In the genomic region with DNA sequence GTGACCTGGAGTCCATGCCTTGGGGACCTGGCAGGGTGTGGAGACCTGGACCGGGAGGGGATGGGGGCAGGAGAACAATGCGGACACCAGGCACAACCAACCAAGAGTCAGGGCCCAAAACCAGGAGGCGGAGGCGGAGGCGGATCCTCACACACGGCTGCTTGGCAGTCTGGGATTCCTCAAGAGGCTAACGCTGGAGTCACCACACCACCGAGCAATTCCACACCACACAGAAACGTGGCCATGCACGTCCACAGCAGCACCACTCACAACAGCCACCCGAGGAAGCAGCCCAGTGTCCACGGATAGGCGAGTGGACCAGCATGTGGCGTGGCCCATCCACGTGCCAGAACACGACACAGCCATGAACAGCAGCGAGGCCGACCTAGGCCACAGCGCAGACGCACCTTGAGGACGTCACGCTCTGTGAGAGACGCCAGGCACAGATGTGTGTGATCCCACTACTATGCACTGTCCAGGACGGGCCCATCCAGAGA, we compare ENCODE assay signal across 12 cellular contexts. TPM values are rescaled to one million over a fixed set of nuclear protein-coding genes. Genes with fewer than 3 reads are reported as not detected.
DNase-seq lines count a peak whose midpoint lies in the region; ATAC-seq and TF ChIP-seq lines count a peak whose summit lies in the region.
"Had no signal": no experiment of that assay in that cellular context is flagged by ENCODE, and none has a peak within 500 bp of the region (broad histone marks: within the 10 kb centered on the region; RNA-seq: fewer than 3 reads in every experiment).

No MANE protein-coding gene starts in this region.

- peak overlapping the region; percentile 39 for H2BK15ac ChIP-seq in mesenchymal stem cell (ENCODE audit: low read depth, poor library complexity, severe bottlenecking)

- H3K27me3 Mint-ChIP-seq in activated naive CD4-positive, alpha-beta T cell treated with anti-CD3 and anti-CD28 coated beads, Interleukin-2, amount 10 ng/mL, durations not matched to agents 7 days and 5 days, result no peaks in the 10 kb centered on the region
- no peaks in the 10 kb centered on the region for H3K27me3 Mint-ChIP-seq in chondrocyte (ENCODE audit: low read depth)
- H3K27me3 Mint-ChIP-seq: stimulated activated naive CD8-positive, alpha-beta T cell treated with anti-CD3 and anti-CD28 coated beads, Interleukin-15, Interleukin-2, amounts not matched to agents 100 ng/mL and 50 ng/mL, for 24 hours had no signal

- H3K9me3 ChIP-seq in mesenchymal stem cell (ENCODE audit: control insufficient read depth, low read length) (no peaks in the 10 kb centered on the region), tibial nerve (no peaks in the 10 kb centered on the region)

- H2AFZ ChIP-seq in mesenchymal stem cell (ENCODE audit: low read depth, low read length), result no peak overlapping the region

- no peaks in the 10 kb centered on the region for H3K4me1 Mint-ChIP-seq in activated naive CD4-positive, alpha-beta T cell treated with anti-CD3 and anti-CD28 coated beads, Interleukin-2, amount 10 ng/mL, durations not matched to agents 7 days and 5 days
- H3K4me1 Mint-ChIP-seq in chondrocyte (ENCODE audit: low read depth), result peaks cover 15% of the 10 kb centered on the region

- H3K9me3 Mint-ChIP-seq in activated naive CD4-positive, alpha-beta T cell treated with anti-CD3 and anti-CD28 coated beads, Interleukin-2, amount 10 ng/mL, durations not matched to agents 7 days and 5 days, result no peaks in the 10 kb centered on the region
- no peaks in the 10 kb centered on the region for H3K9me3 Mint-ChIP-seq in chondrocyte (ENCODE audit: low read depth)
- H3K9me3 Mint-ChIP-seq: activated T-helper 2 cell treated with anti-CD3 and anti-CD28 coated beads, Interferon-gamma antibody, Interleukin-2, Interleukin-4, amounts not matched to agents 10 μg/mL and 5 μg/mL and 100 μg/mL, durations not matched to agents 14 hours and 24 hours and 36 hours; stimulated activated naive CD8-positive, alpha-beta T cell treated with anti-CD3 and anti-CD28 coated beads, Interleukin-15, Interleukin-2, amounts not matched to agents 100 ng/mL and 50 ng/mL, for 24 hours had no signal

- DNase-seq in activated naive CD4-positive, alpha-beta T cell treated with anti-CD3 and anti-CD28 coated beads, Interleukin-2, amount 10 ng/mL, durations not matched to agents 7 days and 5 days, result no peak
- DNase-seq in activated naive CD4-positive, alpha-beta T cell (lab: John Stamatoyannopoulos, UW), result no peak
- DNase-seq in chondrocyte (ENCODE audit: low spot score) (peak; percentile 75), mesenchymal stem cell (no peak), tibial nerve (ENCODE audit: low spot score in 2 of 2) (no peak), SHP77 treated with DMSO at 0.1 percent for 48 hours (lab: John Stamatoyannopoulos, UW) (no peak), NCI-H1694 (lab: John Stamatoyannopoulos, UW) (no peak)
- DNase-seq: T-helper 1 cell had no signal

- peaks cover 22% of the 10 kb centered on the region for H3K79me1 ChIP-seq in mesenchymal stem cell (replicated peaks; ENCODE audit: low read length, poor library complexity, severe bottlenecking)

- H3K27me3 ChIP-seq in mesenchymal stem cell (ENCODE audit: control insufficient read depth in 1 of 2, insufficient read depth in 1 of 2, low read length in 2 of 2) (no peaks in the 10 kb centered on the region), tibial nerve (no peaks in the 10 kb centered on the region)

- H3K18ac ChIP-seq in mesenchymal stem cell (ENCODE audit: low read depth in 1 of 2, low read length in 2 of 2), result peak overlapping the region; percentile 3 to 99

- H2BK5ac ChIP-seq in mesenchymal stem cell (ENCODE audit: low read depth, low read length, poor library complexity, severe bottlenecking), result no peak overlapping the region

- peak overlapping the region; percentile 41 for H4K8ac ChIP-seq in mesenchymal stem cell (ENCODE audit: low read length)

- H3K27ac ChIP-seq in mesenchymal stem cell (ENCODE audit: low read length, poor library complexity, severe bottlenecking), result no peak overlapping the region
- H3K27ac ChIP-seq in tibial nerve, result peak overlapping the region; percentile 71 to 96 (median 92)
- H3K27ac ChIP-seq: 22Rv1 had no signal

- H2BK120ac ChIP-seq in mesenchymal stem cell (ENCODE audit: low read depth, low read length), result no peak overlapping the region

- peak overlapping the region; percentile 15 to 99 for H2BK12ac ChIP-seq in mesenchymal stem cell (ENCODE audit: low read length in 2 of 2)

- CTCF ChIA-PET in activated naive CD4-positive, alpha-beta T cell treated with anti-CD3 and anti-CD28 coated beads, Interleukin-2, amount 10 ng/mL, durations not matched to agents 7 days and 5 days (lab: Charles Lee), result no interaction called here

- H4K91ac ChIP-seq in mesenchymal stem cell (ENCODE audit: low read length), result peak overlapping the region; percentile 98

- H3K4me3 ChIP-seq in mesenchymal stem cell (ENCODE audit: insufficient read depth in 1 of 2, low read depth in 1 of 2, low read length in 2 of 2), result peak overlapping the region in 1 of 2 experiments; percentile 71
- no peak overlapping the region for H3K4me3 ChIP-seq in tibial nerve

- TF ChIP-seq EP300 in tibial nerve (IDR thresholded peaks at IDR 0.05), result no peak

- no peak overlapping the region for H3K23ac ChIP-seq in mesenchymal stem cell (ENCODE audit: low read length in 2 of 2)

- TF ChIP-seq CTCF in chondrocyte (IDR thresholded peaks at IDR 0.05) (no peak), tibial nerve (IDR thresholded peaks at IDR 0.05) (no peak)

- no peak for TF ChIP-seq POLR2A in tibial nerve (IDR thresholded peaks at IDR 0.05)

- no peak overlapping the region for H3K4me2 ChIP-seq in mesenchymal stem cell (ENCODE audit: low read length, poor library complexity, severe bottlenecking)

- H2AK5ac ChIP-seq in mesenchymal stem cell (ENCODE audit: low read length, severe bottlenecking), result no peak overlapping the region

- peak overlapping the region; percentile 84 for H3K9ac ChIP-seq in mesenchymal stem cell (ENCODE audit: low read length)

- ATAC-seq in GM18867 (IDR thresholded peaks at IDR 0.05; ENCODE audit: unreplicated experiment), result no peak

- peak overlapping the region; percentile 97 to 99 for H3K4ac ChIP-seq in mesenchymal stem cell (ENCODE audit: low read depth in 1 of 2, low read length in 2 of 2)

- peaks cover 32% of the 10 kb centered on the region for H3K4me1 ChIP-seq in mesenchymal stem cell (ENCODE audit: control insufficient read depth, insufficient read depth, low read depth, low read length)
- H3K4me1 ChIP-seq in tibial nerve, result peaks cover 0 to 74% (median 33%) of the 10 kb centered on the region in 4 donors

- peaks cover 20 to 77% of the 10 kb centered on the region in 2 experiments for H3K36me3 ChIP-seq in mesenchymal stem cell (ENCODE audit: control insufficient read depth in 1 of 2, insufficient read depth in 2 of 2, low read depth in 1 of 2, low read length in 2 of 2)
- peaks cover 0 to 34% (median 6%) of the 10 kb centered on the region in 3 donors for H3K36me3 ChIP-seq in tibial nerve

- WGBS in mesenchymal stem cell, result 91% methylated on average over 24 of the region's 24 CpGs
- 74 to 81% methylated on average over 5 to 20 of the region's 24 CpGs for WGBS in tibial nerve, 2 donors

- H3K27ac Mint-ChIP-seq in activated naive CD4-positive, alpha-beta T cell treated with anti-CD3 and anti-CD28 coated beads, Interleukin-2, amount 10 ng/mL, durations not matched to agents 7 days and 5 days, result peak overlapping the region; percentile 33
- H3K27ac Mint-ChIP-seq in chondrocyte (ENCODE audit: unreplicated experiment), result no peak overlapping the region
- H3K27ac Mint-ChIP-seq: activated T-helper 2 cell treated with anti-CD3 and anti-CD28 coated beads, Interferon-gamma antibody, Interleukin-2, Interleukin-4, amounts not matched to agents 10 μg/mL and 5 μg/mL and 100 μg/mL, durations not matched to agents 14 hours and 24 hours and 36 hours; stimulated activated naive CD8-positive, alpha-beta T cell treated with anti-CD3 and anti-CD28 coated beads, Interleukin-15, Interleukin-2, amounts not matched to agents 100 ng/mL and 50 ng/mL, for 24 hours had no signal

- H3K36me3 Mint-ChIP-seq in activated naive CD4-positive, alpha-beta T cell treated with anti-CD3 and anti-CD28 coated beads, Interleukin-2, amount 10 ng/mL, durations not matched to agents 7 days and 5 days, result peaks cover 12% of the 10 kb centered on the region
- no peaks in the 10 kb centered on the region for H3K36me3 Mint-ChIP-seq in chondrocyte (ENCODE audit: low read depth)

- H3K4me3 Mint-ChIP-seq in activated naive CD4-positive, alpha-beta T cell treated with anti-CD3 and anti-CD28 coated beads, Interleukin-2, amount 10 ng/mL, durations not matched to agents 7 days and 5 days, result no peak overlapping the region
- no peak overlapping the region for H3K4me3 Mint-ChIP-seq in chondrocyte (ENCODE audit: unreplicated experiment)
- H3K4me3 Mint-ChIP-seq: stimulated activated naive CD8-positive, alpha-beta T cell treated with anti-CD3 and anti-CD28 coated beads, Interleukin-15, Interleukin-2, amounts not matched to agents 100 ng/mL and 50 ng/mL, for 24 hours had no signal

- no peak overlapping the region for H3K14ac ChIP-seq in mesenchymal stem cell (ENCODE audit: low read length in 2 of 2)

RNA-seq across cellular contexts. Expression of gene SBNO2, which starts 17.7 kb away (rescaled TPM):
- total RNA-seq in chondrocyte (25.9 to 46.0 TPM (median 45.6 TPM) in 3 replicates), tibial nerve (100 to 1,000 TPM in 1 of 4 donors, 10 to 100 TPM in 3; 26.6 to 105 (median 39.3) TPM)
- 32.3 TPM for polyA plus RNA-seq in mesenchymal stem cell (2013, experiment 1 of 2)
- polyA plus RNA-seq in mesenchymal stem cell (2013, experiment 2 of 2), result 31.7 TPM

RNA-seq across cellular contexts. Expression of gene STK11, which starts 49.2 kb away (rescaled TPM):
- total RNA-seq in chondrocyte, result 41.1 to 44.5 TPM (median 42.3 TPM) in 3 replicates
- 31.4 TPM for polyA plus RNA-seq in mesenchymal stem cell (2013, experiment 1 of 2)
- 31.8 TPM for polyA plus RNA-seq in mesenchymal stem cell (2013, experiment 2 of 2)
- 10 to 100 TPM; 52.5 to 91.2 (median 68.7) TPM for total RNA-seq in tibial nerve

RNA-seq across cellular contexts. Expression of gene GPX4, which starts 52.6 kb away (rescaled TPM):
- total RNA-seq in chondrocyte (240 to 246 TPM (median 245 TPM) in 3 replicates), tibial nerve (100 to 1,000 TPM; 337 to 518 (median 493) TPM)
- polyA plus RNA-seq in mesenchymal stem cell (2013, experiment 1 of 2), result 676 TPM
- polyA plus RNA-seq in mesenchymal stem cell (2013, experiment 2 of 2), result 686 TPM
